ENCODE assay signal across 11 cellular contexts in genomic region chr1:244288663-244289062, GRCh38.
"Had no signal": no experiment of that assay in that cellular context is flagged by ENCODE, and none has a peak within 500 bp of the region (broad histone marks: within the 10 kb centered on the region; RNA-seq: fewer than 3 reads in every experiment).

No MANE protein-coding gene starts in this region.

- ATAC-seq: GM23338, HCT116 had no signal

- H3K4me1 ChIP-seq: HAP-1 had no signal

- H3K9ac ChIP-seq: GM23248 had no signal

- H2AFZ ChIP-seq: GM23248, GM23338 had no signal

- FAIRE-seq: H1, H54 had no signal

- H3K36me3 ChIP-seq: HAP-1 had no signal

- H3K4me3 ChIP-seq: GM23248, GM23338, HAP-1 had no signal

- H3K9me3 ChIP-seq: HAP-1 had no signal

- H3K27ac ChIP-seq: GM23248 had no signal

- H3K4me2 ChIP-seq: GM23338 had no signal

- DNase-seq: GM23248, GOT3, H7, H9, HCEC 1CT, HFFc6 had no signal
